Comparison of ENCODE assay signal across 8 cellular contexts in genomic region chr9:107750741-107751521, GRCh38.
A peak's percentile ranks its signal among the peaks of the same experiment; 100 is the strongest.
DNase-seq lines count a peak whose midpoint lies in the region; ATAC-seq, FAIRE-seq and TF ChIP-seq lines count a peak whose summit lies in the region.

No MANE protein-coding gene starts in this region.

- H3K79me2 ChIP-seq in HepG2 (ENCODE audit: insufficient read depth, low read length) = no peaks in the 10 kb centered on the region

- H3K4me1 Mint-ChIP-seq in type B pancreatic cell (ENCODE audit: unreplicated experiment) = peaks cover 14% of the 10 kb centered on the region

- no peak overlapping the region for H2AFZ ChIP-seq in HepG2 (ENCODE audit: low read length)

- peaks cover 24% of the 10 kb centered on the region for H3K4me1 ChIP-seq in HepG2 (ENCODE audit: insufficient read depth, low read length)

- WGBS in HepG2 (ENCODE audit: low lambda C conversion rate) = 25% methylated on average over 8 of the region's 8 CpGs

- no peak overlapping the region for H3K4me3 Mint-ChIP-seq in type B pancreatic cell

- CTCF ChIA-PET in HepG2 (lab: Yijun Ruan, JAX; ENCODE audit: low intra/inter-chr PET ratio, low total read pairs) = no interaction called here

- H3K27me3 ChIP-seq in bronchial epithelial cell (ENCODE audit: control insufficient read depth, insufficient read depth, low read length) (no peaks in the 10 kb centered on the region), HepG2 (ENCODE audit: control insufficient read depth in 1 of 2, insufficient read depth in 2 of 2, low read length in 2 of 2) (no peaks in the 10 kb centered on the region)

- no peak overlapping the region for H3K27ac ChIP-seq in HepG2 (ENCODE audit: extremely low read length, insufficient read depth, low read length)

- TF ChIP-seq EP300 in HepG2 (IDR thresholded peaks at IDR 0.05; ENCODE audit: low read depth in 2 of 2, low read length in 2 of 2) (no peak), HepG2 (CRISPR knock-in tag; IDR thresholded peaks at IDR 0.05; ENCODE audit: borderline replicate concordance) (no peak)

- H3K36me3 ChIP-seq in bronchial epithelial cell (ENCODE audit: control insufficient read depth, insufficient read depth, low read length) (no peaks in the 10 kb centered on the region), HepG2 (replicated peaks in 1 of 2; ENCODE audit: control insufficient read depth in 1 of 2, insufficient read depth in 2 of 2, low read length in 2 of 2) (no peaks in the 10 kb centered on the region)

- no peaks in the 10 kb centered on the region for H4K20me1 ChIP-seq in HepG2 (ENCODE audit: insufficient read depth, low read length)

- H3K27ac Mint-ChIP-seq in type B pancreatic cell = peak overlapping the region; percentile 44

- intact Hi-C loops in HepG2 (cut with micrococcal nuclease; ENCODE audit: unreplicated experiment) = no loop called here

- no peaks in the 10 kb centered on the region for H3K27me3 Mint-ChIP-seq in type B pancreatic cell

- H3K9me3 ChIP-seq in HepG2 (ENCODE audit: low read length) = no peaks in the 10 kb centered on the region

- no peak for TF ChIP-seq POLR2A in HepG2 (IDR thresholded peaks at IDR 0.05; ENCODE audit: insufficient read depth in 1 of 2, low read depth in 2 of 2, low read length in 2 of 2)

- no peaks in the 10 kb centered on the region for H3K9me3 Mint-ChIP-seq in type B pancreatic cell

- TF ChIP-seq CTCF in bronchial epithelial cell (IDR thresholded peaks at IDR 0.05; ENCODE audit: insufficient read depth, low read length, severe bottlenecking) = no peak
- TF ChIP-seq CTCF in HepG2 (CRISPR knock-in tag; IDR thresholded peaks at IDR 0.05) = no peak
- no peak for TF ChIP-seq CTCF in type B pancreatic cell (conservative IDR thresholded peaks at IDR 0.05)

- no peak for TF ChIP-seq RAD21 in HepG2 (CRISPR knock-in tag; IDR thresholded peaks at IDR 0.05)

- H3K36me3 Mint-ChIP-seq in type B pancreatic cell = no peaks in the 10 kb centered on the region

- in situ Hi-C loops in HepG2 (cut with HindIII; ENCODE audit: extremely low pct_ligation_motif_present, low pct_unique_long_range_greater_than_20kb) = no loop called here

- H3K4me2 ChIP-seq in HepG2 (ENCODE audit: low read depth, low read length) = no peak overlapping the region

- H3K4me3 ChIP-seq in bronchial epithelial cell (ENCODE audit: low read depth, low read length) (no peak overlapping the region), HepG2 (replicated peaks in 1 of 3; ENCODE audit: insufficient read depth in 1 of 3, low read depth in 2 of 3, low read length in 3 of 3) (no peak overlapping the region)

- no peak for ATAC-seq in HepG2
- no peak for ATAC-seq in HG02588 (IDR thresholded peaks at IDR 0.05; ENCODE audit: unreplicated experiment)

- FAIRE-seq in bronchial epithelial cell (lab: Jason Lieb, UNC) (no peak), HepG2 (lab: Jason Lieb, UNC) (no peak)

- POLR2A ChIA-PET in HepG2 (lab: Yijun Ruan, JAX) = interaction anchor here (1.0 kb wide), 1 partner anchor 203 kb away, joined by 3 read pairs; no protein-coding TSS in a partner anchor

- peak; percentile 34 for DNase-seq in 8988T
- peak; percentile 99 for DNase-seq in M059J (ENCODE audit: low read depth)
- peak; percentile 92 for DNase-seq in bronchial epithelial cell (ENCODE audit: low read depth)
- peak; percentile 13 for DNase-seq in HepG2 (ENCODE audit: low spot score)
- DNase-seq in type B pancreatic cell (ENCODE audit: extremely low spot score, unreplicated experiment) = no peak
- DNase-seq in NCI-H82 (lab: John Stamatoyannopoulos, UW) = no peak
- no peak for DNase-seq in COR-L47 (lab: John Stamatoyannopoulos, UW)

- H3K9ac ChIP-seq in HepG2 (ENCODE audit: insufficient read depth, low read depth, low read length) = no peak overlapping the region

- BruUV-seq in HepG2 (replicated peaks; lab: Mats Ljungman, UMichigan) = no TSS peak

TF ChIP-seq in HepG2, 621 proteins besides CTCF, POLR2A, EP300 and RAD21:
- TF ChIP-seq ATF4 (CRISPR knock-in tag; IDR thresholded peaks at IDR 0.05) = 0 out of 4 replicates have a peak, but pooled peaks of 1 of the 2 experiments have one; percentile 27
- no peak for TF ChIP-seq SIX1 (CRISPR knock-in tag; IDR thresholded peaks at IDR 0.05; ENCODE audit: borderline replicate concordance)
- peak; percentile 62 for TF ChIP-seq CEBPB (IDR thresholded peaks at IDR 0.05; ENCODE audit: borderline replicate concordance, low read depth, low read length)
- peak; percentile 77 for TF ChIP-seq FOSL2 (CRISPR knock-in tag; IDR thresholded peaks at IDR 0.05)
- no peak for TF ChIP-seq HNRNPL (IDR thresholded peaks at IDR 0.05; ENCODE audit: low read depth, low read length)
TF ChIP-seq in HepG2: peak in this region for 3.

Comparison
In these comparisons a context has a peak if more than half of its experiments do, and no peak if none do; other contexts are left out.
1. DNase-seq: peak in 8988T (single experiment), M059J (single experiment), bronchial epithelial cell (single experiment) and HepG2 (single experiment); none in type B pancreatic cell (single experiment), NCI-H82 (single experiment) and COR-L47 (single experiment).